ENCODE assay signal across 10 cellular contexts in the genomic region with DNA sequence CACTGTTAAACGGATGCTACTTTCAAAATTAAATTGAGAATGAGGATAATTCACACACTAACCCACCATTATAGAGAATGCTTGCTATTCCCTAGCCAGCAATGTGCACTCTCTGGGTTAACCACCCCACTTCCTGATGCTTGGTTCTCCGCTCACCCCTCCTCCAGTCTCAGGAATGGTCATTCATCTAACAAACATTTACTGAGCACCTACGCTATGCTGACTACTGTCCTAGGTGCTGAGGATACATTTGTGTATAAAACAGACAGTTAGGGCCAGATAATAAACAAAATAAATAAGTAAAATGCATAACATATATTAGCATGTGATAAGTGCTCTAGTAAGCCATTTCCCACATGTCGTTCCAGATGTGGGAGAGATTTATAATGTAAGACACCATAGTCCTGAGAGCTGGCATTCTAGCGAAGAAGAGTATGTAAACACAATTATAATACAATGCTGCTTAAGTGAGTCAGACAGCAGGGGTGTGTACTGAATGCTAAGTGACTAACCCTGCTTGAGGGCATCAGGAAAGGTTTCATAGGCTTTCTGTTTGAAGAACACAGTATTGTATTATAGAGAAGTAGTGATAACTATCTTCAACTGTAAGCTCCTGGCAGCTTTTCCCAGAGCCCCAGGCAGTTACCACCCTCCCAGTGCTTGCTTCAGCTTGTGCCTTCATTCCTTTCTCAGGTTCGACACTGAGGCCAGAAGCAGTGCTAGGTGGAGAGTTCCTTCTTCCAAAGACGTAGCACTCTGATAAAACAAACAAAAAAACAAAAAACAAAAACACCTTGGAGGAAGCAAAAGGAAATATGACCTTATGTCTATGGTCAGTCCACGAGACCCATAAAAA.
DNase-seq lines count a peak whose midpoint lies in the region; TF ChIP-seq lines count a peak whose summit lies in the region.
"Had no signal": no experiment of that assay in that cellular context is flagged by ENCODE, and none has a peak within 500 bp of the region (broad histone marks: within the 10 kb centered on the region; RNA-seq: fewer than 3 reads in every experiment).

No MANE protein-coding gene starts in this region.

- no peak for TF ChIP-seq CTCF in glutamatergic neuron (IDR thresholded peaks at IDR 0.05; ENCODE audit: partially characterized antibody, unreplicated experiment)

- H3K27ac Mint-ChIP-seq in glutamatergic neuron (ENCODE audit: unreplicated experiment): no peak overlapping the region

- peaks cover 11% of the 10 kb centered on the region for H3K4me1 Mint-ChIP-seq in glutamatergic neuron (ENCODE audit: low read depth, unreplicated experiment)

- H3K4me3 Mint-ChIP-seq in glutamatergic neuron (ENCODE audit: unreplicated experiment): no peak overlapping the region

- DNase-seq in HCEC 1CT (peak; percentile 67), NCI-H510A treated with DMSO at 0.1 percent for 48 hours (lab: John Stamatoyannopoulos, UW) (peak; percentile 41), dedifferentiated amniotic fluid mesenchymal stem cell (ENCODE audit: extremely low spot score) (peak; percentile 79), renal cortical epithelial cell (ENCODE audit: low read depth) (peak; percentile 98), posterior cingulate gyrus (no peak), glutamatergic neuron (no peak), MV-4-11 (lab: John Stamatoyannopoulos, UW) (no peak)
- DNase-seq in activated CD8-positive, alpha-beta memory T cell treated with anti-CD3 and anti-CD28 coated beads, Interleukin-2, amount 50 U/mL, for 4 hours: no peak
- DNase-seq: activated T-cell treated with anti-CD3 and anti-CD28 coated beads for 4 hours, head of caudate nucleus had no signal

- peaks cover 4% of the 10 kb centered on the region for H3K36me3 Mint-ChIP-seq in glutamatergic neuron (ENCODE audit: unreplicated experiment)

- peaks cover 5% of the 10 kb centered on the region for H3K9me3 Mint-ChIP-seq in glutamatergic neuron (ENCODE audit: unreplicated experiment)

- intact Hi-C loops in posterior cingulate gyrus (cut with DNase I): no loop called here

- H3K27me3 Mint-ChIP-seq in glutamatergic neuron (ENCODE audit: unreplicated experiment): peaks cover 6% of the 10 kb centered on the region

Comparison
In these comparisons a context has a peak if more than half of its experiments do, and no peak if none do; other contexts are left out.
1. DNase-seq: peak in HCEC 1CT (single experiment), NCI-H510A treated with DMSO at 0.1 percent for 48 hours (single experiment), dedifferentiated amniotic fluid mesenchymal stem cell (single experiment) and renal cortical epithelial cell (single experiment); none in activated CD8-positive, alpha-beta memory T cell treated with anti-CD3 and anti-CD28 coated beads, Interleukin-2, amount 50 U/mL, for 4 hours (single experiment), posterior cingulate gyrus (0 of 10), glutamatergic neuron (single experiment) and MV-4-11 (single experiment).